ENCODE assay signal across 23 cellular contexts in the genomic region with DNA sequence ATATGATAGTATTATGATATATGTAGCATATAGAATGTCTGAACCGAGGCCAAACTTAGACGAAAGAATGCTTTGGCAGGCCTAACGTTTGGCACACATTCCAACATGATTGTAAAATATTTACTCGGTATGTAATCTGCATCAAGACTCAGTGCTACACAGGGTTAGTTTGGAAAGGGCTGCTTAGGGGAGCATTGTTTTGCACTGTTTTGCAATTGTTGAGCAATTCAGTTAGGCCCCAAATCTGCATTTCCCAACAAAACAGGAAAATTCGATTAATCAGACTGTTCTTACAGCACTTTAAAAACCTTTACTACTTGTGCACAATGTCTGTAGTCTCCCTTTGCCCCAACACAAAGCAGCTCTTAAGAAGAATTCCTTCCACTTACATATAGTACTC.
"Had no signal": no experiment of that assay in that cellular context is flagged by ENCODE, and none has a peak within 500 bp of the region (broad histone marks: within the 10 kb centered on the region; RNA-seq: fewer than 3 reads in every experiment).

No MANE protein-coding gene starts in this region.

- H3K27ac ChIP-seq: brain microvascular endothelial cell, gastrocnemius medialis, heart left ventricle, left lung, psoas muscle, spleen, testis had no signal

- ATAC-seq: activated CD8-positive, alpha-beta T cell treated with anti-CD3 and anti-CD28 coated beads for 36 hours; esophagus mucosa; gastrocnemius medialis; heart left ventricle; left lung; psoas muscle; sciatic nerve; stimulated activated memory B cell treated with anti-CD40 and anti-IgM and Interleukin-4, amounts not matched to agents 10 μg/mL and 1 μg/mL and 100 μg/mL, for 72 hours had no signal

- H3K4me1 ChIP-seq: gastrocnemius medialis, heart left ventricle, left lung, psoas muscle, spleen, testis had no signal

- H3K36me3 ChIP-seq: brain microvascular endothelial cell, gastrocnemius medialis, heart left ventricle, left lung, spleen had no signal

- H3K4me3 ChIP-seq: gastrocnemius medialis, heart left ventricle, left lung, psoas muscle, spleen, testis had no signal

- H3K27me3 ChIP-seq: brain microvascular endothelial cell, gastrocnemius medialis, heart left ventricle, left lung, spleen, testis had no signal

- DNase-seq: activated CD4-positive, alpha-beta T cell treated with anti-CD3 and anti-CD28 coated beads for 48 hours; activated CD4-positive, CD25-positive, alpha-beta regulatory T cell; activated CD8-positive, alpha-beta T cell treated with anti-CD3 and anti-CD28 coated beads for 36 hours; activated naive CD4-positive, alpha-beta T cell treated with anti-CD3 and anti-CD28 coated beads for 36 hours; activated T-cell treated with anti-CD3 and anti-CD28 coated beads, Interleukin-2, amount 50 U/mL, for 24 hours; aorta; brain microvascular endothelial cell; cerebellar nuclear complex; effector CD8-positive, alpha-beta T cell; gastrocnemius medialis; heart left ventricle; left lung; mammary epithelial cell; midbrain; psoas muscle; spleen; stimulated activated CD4-positive, alpha-beta T cell treated with anti-CD3 and anti-CD28 coated beads, Interleukin-4, amount 100 ng/mL, for 4 hours; T-helper 1 cell; T-helper 9 cell; testis had no signal

- H3K9me3 ChIP-seq: gastrocnemius medialis, heart left ventricle, left lung, psoas muscle, spleen, testis had no signal
